In genomic region chr7:42104231-42104630, GRCh38 we compare ENCODE assay signal across 25 cellular contexts.
A peak's percentile ranks its signal among the peaks of the same experiment; 100 is the strongest.
DNase-seq lines count a peak whose midpoint lies in the region; ATAC-seq, FAIRE-seq and TF ChIP-seq lines count a peak whose summit lies in the region.
"Had no signal": no experiment of that assay in that cellular context is flagged by ENCODE, and none has a peak within 500 bp of the region (broad histone marks: within the 10 kb centered on the region; RNA-seq: fewer than 3 reads in every experiment).

No MANE protein-coding gene starts in this region.

- no peak for FAIRE-seq in bronchial epithelial cell (lab: Jason Lieb, UNC)
- FAIRE-seq in keratinocyte (lab: Jason Lieb, UNC), result peak; percentile 61
- no peak for FAIRE-seq in GM12891 (lab: Jason Lieb, UNC)
- FAIRE-seq: A204.1, D721Med, HTR-8/SVneo had no signal

- no peak overlapping the region for H3K4me3 ChIP-seq in LNCaP clone FGC (ENCODE audit: low read depth, low read length)
- no peak overlapping the region for H3K4me3 ChIP-seq in bronchial epithelial cell (ENCODE audit: low read depth, low read length)
- H3K4me3 ChIP-seq in keratinocyte (ENCODE audit: control insufficient read depth in 2 of 3, extremely low read depth in 1 of 3, insufficient read depth in 2 of 3, low read depth in 1 of 3, low read length in 3 of 3), result no peak overlapping the region
- H3K4me3 ChIP-seq in gastrocnemius medialis, result no peak overlapping the region
- H3K4me3 ChIP-seq: Peyer's patch, SJCRH30 had no signal

- no peak overlapping the region for H3K27ac ChIP-seq in keratinocyte (ENCODE audit: control insufficient read depth, insufficient read depth, low read length)
- H3K27ac ChIP-seq in gastrocnemius medialis, result no peak overlapping the region
- H3K27ac ChIP-seq: Peyer's patch, SJCRH30 had no signal

- no peaks in the 10 kb centered on the region for H3K36me3 ChIP-seq in bronchial epithelial cell (ENCODE audit: control insufficient read depth, insufficient read depth, low read length)
- no peaks in the 10 kb centered on the region for H3K36me3 ChIP-seq in keratinocyte (ENCODE audit: control insufficient read depth in 2 of 2, extremely low read depth in 1 of 2, insufficient read depth in 2 of 2, low read length in 2 of 2)
- no peaks in the 10 kb centered on the region for H3K36me3 ChIP-seq in gastrocnemius medialis
- H3K36me3 ChIP-seq: BE2C, Peyer's patch, SJCRH30 had no signal

- H3K4me1 ChIP-seq in keratinocyte (ENCODE audit: control insufficient read depth, extremely low read depth, insufficient read depth, low read length) (peaks cover 47% of the 10 kb centered on the region), gastrocnemius medialis (peaks cover 9 to 12% of the 10 kb centered on the region in 2 donors)
- H3K4me1 ChIP-seq: BE2C had no signal

- H3K27me3 ChIP-seq in bronchial epithelial cell (ENCODE audit: control insufficient read depth, insufficient read depth, low read length) (no peaks in the 10 kb centered on the region), keratinocyte (ENCODE audit: control insufficient read depth, extremely low read depth, insufficient read depth, low read length) (no peaks in the 10 kb centered on the region), gastrocnemius medialis (no peaks in the 10 kb centered on the region)
- H3K27me3 ChIP-seq: BE2C, Peyer's patch, SJCRH30 had no signal

- H3K9me3 ChIP-seq in keratinocyte (ENCODE audit: control insufficient read depth, low read depth, low read length) (no peaks in the 10 kb centered on the region), gastrocnemius medialis (no peaks in the 10 kb centered on the region)
- H3K9me3 ChIP-seq: BE2C, Peyer's patch, SJCRH30 had no signal

- H3K9ac ChIP-seq in keratinocyte (ENCODE audit: control insufficient read depth, extremely low read depth, insufficient read depth, low read length), result no peak overlapping the region

- H4K20me1 ChIP-seq in keratinocyte (ENCODE audit: control insufficient read depth, extremely low read depth, insufficient read depth, low read length), result no peaks in the 10 kb centered on the region

- TF ChIP-seq CTCF in LNCaP clone FGC (IDR thresholded peaks at IDR 0.05; ENCODE audit: control insufficient read depth, extremely low read depth, insufficient read depth), result no peak
- TF ChIP-seq CTCF in bronchial epithelial cell (IDR thresholded peaks at IDR 0.05; ENCODE audit: insufficient read depth, low read length, severe bottlenecking), result no peak
- TF ChIP-seq CTCF in keratinocyte (optimal IDR thresholded peaks at IDR 0.05 in 1 of 3, IDR thresholded peaks at IDR 0.05 in 1 of 3, conservative IDR thresholded peaks at IDR 0.05 in 1 of 3; ENCODE audit: extremely low read depth in 1 of 3, insufficient read depth in 2 of 3, low read length in 3 of 3), result no peak
- no peak for TF ChIP-seq CTCF in gastrocnemius medialis (IDR thresholded peaks at IDR 0.05 in 4 of 5, conservative IDR thresholded peaks at IDR 0.05 in 1 of 5)

- H3K4me2 ChIP-seq in keratinocyte (ENCODE audit: control insufficient read depth, extremely low read depth, insufficient read depth, low read depth, low read length), result no peak overlapping the region

- in situ Hi-C loops in gastrocnemius medialis (cut with MboI; ENCODE audit: low sequenced_read_pairs in 4 of 4), result no loop called here

- H3K79me2 ChIP-seq in keratinocyte (ENCODE audit: control insufficient read depth, insufficient read depth, low read length), result no peaks in the 10 kb centered on the region

- intact Hi-C loops in gastrocnemius medialis (cut with DNase I; ENCODE audit: low total_unique reads), result loop anchor here (10.0 kb wide), 1 partner anchor 121 kb away; no protein-coding TSS in a partner anchor

- dilution Hi-C loops in keratinocyte (cut with MboI; ENCODE audit: extremely low pct_ligation_motif_present, low sequenced_read_pairs), result no loop called here

- H2AFZ ChIP-seq in keratinocyte (ENCODE audit: control insufficient read depth, low read length), result no peak overlapping the region

- DNase-seq in LNCaP clone FGC (ENCODE audit: low read depth) (peak; percentile 77), bronchial epithelial cell (ENCODE audit: low read depth) (peak; percentile 49), keratinocyte (ENCODE audit: low read depth, low spot score) (no peak), gastrocnemius medialis (no peak), middle frontal gyrus (ENCODE audit: extremely low spot score, low spot score) (no peak), GM12891 (ENCODE audit: insufficient read length, low spot score) (no peak), DMS 273 treated with DMSO at 0.1 percent for 48 hours (lab: John Stamatoyannopoulos, UW) (no peak)
- DNase-seq: BE2C, DMS79, GOT3, HCEC 1CT, KG1, MV-4-11, NCI-H1105 treated with DMSO at 0.1 percent for 48 hours, NCI-H1694, NCI-H2081, NCI-H2171, NCI-H345, NCI-H524 treated with DMSO at 0.1 percent for 48 hours, NCI-H82, Peyer's patch, SJCRH30 had no signal

- TF ChIP-seq POLR2A in gastrocnemius medialis (IDR thresholded peaks at IDR 0.05) (no peak), GM12891 (IDR thresholded peaks at IDR 0.05; ENCODE audit: low read depth, low read length) (no peak)

- peak; percentile 45 to 52 for ATAC-seq in gastrocnemius medialis

- H3K9me1 ChIP-seq in keratinocyte (ENCODE audit: control insufficient read depth, extremely low read depth, insufficient read depth, low read length), result no peaks in the 10 kb centered on the region

TF ChIP-seq in GM12891, 5 proteins besides CTCF, POLR2A, EP300 and RAD21:
- no peak for TF ChIP-seq SPI1 (IDR thresholded peaks at IDR 0.05; ENCODE audit: low read depth, low read length)
- no peak for TF ChIP-seq POLR2AphosphoS5 (IDR thresholded peaks at IDR 0.05; ENCODE audit: low read depth, low read length)
- no peak for TF ChIP-seq PAX5 (IDR thresholded peaks at IDR 0.05; ENCODE audit: insufficient read depth, low read length, severe bottlenecking)
- no peak for TF ChIP-seq TAF1 (IDR thresholded peaks at IDR 0.05; ENCODE audit: low read depth, low read length)
- TF ChIP-seq POU2F2 (IDR thresholded peaks at IDR 0.05; ENCODE audit: low read depth, low read length), result no peak

Comparison
In these comparisons a context has a peak if more than half of its experiments do, and no peak if none do; other contexts are left out.
1. DNase-seq: peak in LNCaP clone FGC (single experiment) and bronchial epithelial cell (single experiment); none in keratinocyte (single experiment), gastrocnemius medialis (0 of 2), middle frontal gyrus (single experiment), GM12891 (single experiment) and DMS 273 treated with DMSO at 0.1 percent for 48 hours (single experiment).